ENCODE assay signal across 15 cellular contexts in the genomic region with DNA sequence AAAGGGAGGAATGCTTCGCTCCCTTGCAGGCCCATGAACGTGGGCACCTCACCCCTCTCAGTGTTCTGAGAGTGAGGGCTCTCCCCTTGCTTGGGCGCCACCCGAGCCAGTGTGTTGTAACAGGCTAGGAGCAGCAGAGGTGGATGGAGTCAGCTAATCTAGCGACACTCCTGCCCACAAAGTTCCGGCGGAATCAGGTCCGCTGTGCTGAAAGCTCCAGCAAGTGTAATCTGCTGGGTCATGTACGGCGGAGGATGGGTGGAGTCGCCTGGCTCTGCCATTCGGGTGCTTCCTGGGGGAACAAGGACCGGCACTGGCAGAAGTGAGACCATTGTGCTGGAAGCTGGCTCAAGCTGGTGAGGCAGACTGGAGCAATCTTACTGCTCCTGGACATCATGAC.
DNase-seq lines count a peak whose midpoint lies in the region; ATAC-seq and TF ChIP-seq lines count a peak whose summit lies in the region.
"Had no signal": no experiment of that assay in that cellular context is flagged by ENCODE, and none has a peak within 500 bp of the region (broad histone marks: within the 10 kb centered on the region; RNA-seq: fewer than 3 reads in every experiment).

No MANE protein-coding gene starts in this region.

- no peaks in the 10 kb centered on the region for H3K36me3 ChIP-seq in left ventricle myocardium inferior
- H3K36me3 ChIP-seq in RWPE2 (ENCODE audit: low read depth): peaks cover 22% of the 10 kb centered on the region
- H3K36me3 ChIP-seq in upper lobe of right lung: no peaks in the 10 kb centered on the region
- H3K36me3 ChIP-seq: BLaER1, HAP-1 had no signal

- ATAC-seq in Right ventricle myocardium superior (ENCODE audit: poor library complexity) (no peak), RWPE2 (ENCODE audit: low read depth) (peak; percentile 8), upper lobe of right lung (peak; percentile 9), GM18909 (IDR thresholded peaks at IDR 0.05; ENCODE audit: poor library complexity, unreplicated experiment) (no peak), HG03457 (IDR thresholded peaks at IDR 0.05; ENCODE audit: unreplicated experiment) (no peak)

- DNase-seq in Right ventricle myocardium superior (peak; percentile 30), left ventricle myocardium inferior (no peak), RWPE2 (ENCODE audit: low spot score) (peak; percentile 70), chondrocyte (ENCODE audit: low spot score) (peak; percentile 76), upper lobe of right lung (no peak), NCI-H446 treated with DMSO at 0.1 percent for 48 hours (lab: John Stamatoyannopoulos, UW) (no peak)
- DNase-seq: CD4-positive, CD25-positive, alpha-beta regulatory T cell; DMS79; GOT3 had no signal

- no peak overlapping the region for H3K4me3 Mint-ChIP-seq in chondrocyte (ENCODE audit: unreplicated experiment)
- H3K4me3 Mint-ChIP-seq: CD4-positive, CD25-positive, alpha-beta regulatory T cell had no signal

- peaks cover 18% of the 10 kb centered on the region for H3K9me3 ChIP-seq in left ventricle myocardium inferior (replicated peaks)
- peaks cover 7% of the 10 kb centered on the region for H3K9me3 ChIP-seq in RWPE2 (ENCODE audit: severe bottlenecking)
- H3K9me3 ChIP-seq in upper lobe of right lung: no peaks in the 10 kb centered on the region
- H3K9me3 ChIP-seq: BLaER1, HAP-1 had no signal

- no peaks in the 10 kb centered on the region for H3K27me3 Mint-ChIP-seq in chondrocyte (ENCODE audit: low read depth)
- H3K27me3 Mint-ChIP-seq: CD4-positive, CD25-positive, alpha-beta regulatory T cell had no signal

- peaks cover 25% of the 10 kb centered on the region for H3K9me3 Mint-ChIP-seq in chondrocyte (ENCODE audit: low read depth)

- H3K27me3 ChIP-seq in left ventricle myocardium inferior (ENCODE audit: low read depth) (no peaks in the 10 kb centered on the region), RWPE2 (ENCODE audit: insufficient read depth, poor library complexity, severe bottlenecking) (no peaks in the 10 kb centered on the region), upper lobe of right lung (no peaks in the 10 kb centered on the region)
- H3K27me3 ChIP-seq: BLaER1 had no signal

- intact Hi-C loops in Right ventricle myocardium superior (cut with DNase I) (no loop called here), left ventricle myocardium inferior (cut with micrococcal nuclease) (no loop called here), upper lobe of right lung (cut with DNase I) (no loop called here)

- no peaks in the 10 kb centered on the region for H3K36me3 Mint-ChIP-seq in chondrocyte (ENCODE audit: low read depth)
- H3K36me3 Mint-ChIP-seq: CD4-positive, CD25-positive, alpha-beta regulatory T cell had no signal

- no peak overlapping the region for H3K27ac Mint-ChIP-seq in chondrocyte (ENCODE audit: unreplicated experiment)
- H3K27ac Mint-ChIP-seq: CD4-positive, CD25-positive, alpha-beta regulatory T cell had no signal

- H3K4me1 ChIP-seq in left ventricle myocardium inferior (no peaks in the 10 kb centered on the region), RWPE2 (ENCODE audit: insufficient read depth, poor library complexity, severe bottlenecking) (peaks cover under 1% of the 10 kb centered on the region), upper lobe of right lung (no peaks in the 10 kb centered on the region)
- H3K4me1 ChIP-seq: BLaER1, HAP-1 had no signal

- no peak overlapping the region for H3K27ac ChIP-seq in left ventricle myocardium inferior (replicated peaks)
- H3K27ac ChIP-seq in RWPE2 (ENCODE audit: poor library complexity, severe bottlenecking): peak overlapping the region; percentile 97
- no peak overlapping the region for H3K27ac ChIP-seq in upper lobe of right lung
- H3K27ac ChIP-seq: 22Rv1, BLaER1, HL-60 had no signal

- no peak overlapping the region for H3K4me3 ChIP-seq in left ventricle myocardium inferior
- H3K4me3 ChIP-seq in RWPE2 (ENCODE audit: severe bottlenecking): no peak overlapping the region
- no peak overlapping the region for H3K4me3 ChIP-seq in upper lobe of right lung
- H3K4me3 ChIP-seq: BLaER1, HAP-1 had no signal

- no peaks in the 10 kb centered on the region for H3K4me1 Mint-ChIP-seq in chondrocyte (ENCODE audit: low read depth)
- H3K4me1 Mint-ChIP-seq: CD4-positive, CD25-positive, alpha-beta regulatory T cell had no signal

- TF ChIP-seq CTCF in left ventricle myocardium inferior (IDR thresholded peaks at IDR 0.05; ENCODE audit: borderline replicate concordance) (no peak), RWPE2 (IDR thresholded peaks at IDR 0.05; ENCODE audit: poor library complexity, severe bottlenecking) (no peak), chondrocyte (IDR thresholded peaks at IDR 0.05) (no peak), upper lobe of right lung (IDR thresholded peaks at IDR 0.05) (no peak)

Comparison
In these comparisons a context has a peak if more than half of its experiments do, and no peak if none do; other contexts are left out.
1. DNase-seq: peak in Right ventricle myocardium superior (single experiment), RWPE2 (single experiment) and chondrocyte (single experiment); none in left ventricle myocardium inferior (single experiment), upper lobe of right lung (single experiment) and NCI-H446 treated with DMSO at 0.1 percent for 48 hours (single experiment).
2. ATAC-seq: peak in RWPE2 (single experiment) and upper lobe of right lung (single experiment); none in Right ventricle myocardium superior (single experiment), GM18909 (single experiment) and HG03457 (single experiment).